Comparison of ENCODE assay signal across 1 cellular context in genomic region chr6:96542702-96543101, GRCh38.
TF ChIP-seq lines count a peak whose summit lies in the region.

No MANE protein-coding gene starts in this region.

TF ChIP-seq in K562, 482 proteins besides CTCF, POLR2A, EP300 and RAD21 (continued from another document):
- no peak for TF ChIP-seq FOXP4 (CRISPR knock-in tag; IDR thresholded peaks at IDR 0.05; ENCODE audit: borderline replicate concordance)
- TF ChIP-seq TEAD2 (tag; IDR thresholded peaks at IDR 0.05), result no peak
- no peak for TF ChIP-seq DMBX1 (CRISPR knock-in tag; IDR thresholded peaks at IDR 0.05; ENCODE audit: borderline replicate concordance)
- no peak for TF ChIP-seq ZNF445 (CRISPR knock-in tag; IDR thresholded peaks at IDR 0.05; ENCODE audit: low read depth)
- TF ChIP-seq MAZ (CRISPR knock-in tag; conservative IDR thresholded peaks at IDR 0.05 in 1 of 2, IDR thresholded peaks at IDR 0.05 in 1 of 2), result peak in 1 of 2 experiments; percentile 72; a peak in 2 of 4 replicates
- no peak for TF ChIP-seq PYGO2 (tag; IDR thresholded peaks at IDR 0.05)
